ENCODE assay signal across 23 cellular contexts in the genomic region with DNA sequence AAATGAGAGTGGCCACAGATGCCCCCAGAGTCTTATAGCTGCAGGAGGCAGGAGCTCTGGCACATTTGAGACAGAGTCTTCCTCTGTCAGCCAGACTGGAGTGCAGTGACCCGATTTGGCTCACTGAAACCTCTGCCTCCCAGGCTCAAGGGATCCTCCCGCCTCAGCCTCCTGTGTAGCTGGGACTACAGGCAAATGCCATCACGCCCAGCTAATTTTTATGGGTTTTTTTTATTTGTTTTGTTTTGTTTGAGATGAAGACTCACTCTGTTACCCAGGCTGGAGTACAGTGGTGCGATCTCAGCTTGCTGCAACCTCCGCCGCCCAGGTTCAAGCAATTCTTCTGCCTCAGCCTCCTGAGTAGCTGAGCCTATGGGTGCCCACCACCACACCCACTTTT.
"Had no signal": no experiment of that assay in that cellular context is flagged by ENCODE, and none has a peak within 500 bp of the region (broad histone marks: within the 10 kb centered on the region; RNA-seq: fewer than 3 reads in every experiment).

No MANE protein-coding gene starts in this region.

- H3K27me3 Mint-ChIP-seq: activated T-helper 17 cell treated with anti-CD3 and anti-CD28 coated beads, Interleukin-2, amount 50 U/mL, for 72 hours had no signal

- ATAC-seq: activated CD8-positive, alpha-beta memory T cell treated with anti-CD3 and anti-CD28 coated beads, Interleukin-2, amount 10 ng/mL, durations not matched to agents 7 days and 5 days; activated T-helper 17 cell treated with anti-CD3 and anti-CD28 coated beads, Interleukin-2, amount 50 U/mL, for 72 hours; T-cell had no signal

- H3K27ac ChIP-seq: ascending aorta, RWPE1 had no signal

- H3K36me3 Mint-ChIP-seq: activated CD8-positive, alpha-beta memory T cell treated with anti-CD3 and anti-CD28 coated beads, Interleukin-2, amount 10 ng/mL, durations not matched to agents 7 days and 5 days; activated naive CD8-positive, alpha-beta T cell treated with anti-CD3 and anti-CD28 coated beads for 36 hours; T-cell had no signal

- H3K4me3 Mint-ChIP-seq: activated CD4-positive, alpha-beta memory T cell treated with anti-CD3 and anti-CD28 coated beads, Interleukin-2, amount 10 ng/mL, durations not matched to agents 7 days and 5 days; activated CD8-positive, alpha-beta memory T cell treated with anti-CD3 and anti-CD28 coated beads, Interleukin-2, amount 10 ng/mL, durations not matched to agents 7 days and 5 days; activated naive CD8-positive, alpha-beta T cell treated with anti-CD3 and anti-CD28 coated beads for 36 hours; activated T-helper 17 cell treated with anti-CD3 and anti-CD28 coated beads, Interleukin-2, amount 50 U/mL, for 72 hours; T-cell had no signal

- H3K27ac Mint-ChIP-seq: activated CD4-positive, alpha-beta memory T cell treated with anti-CD3 and anti-CD28 coated beads, Interleukin-2, amount 10 ng/mL, durations not matched to agents 7 days and 5 days; activated CD8-positive, alpha-beta memory T cell treated with anti-CD3 and anti-CD28 coated beads, Interleukin-2, amount 10 ng/mL, durations not matched to agents 7 days and 5 days; activated naive CD8-positive, alpha-beta T cell treated with anti-CD3 and anti-CD28 coated beads for 36 hours; activated T-helper 17 cell treated with anti-CD3 and anti-CD28 coated beads, Interleukin-2, amount 50 U/mL, for 72 hours; T-cell had no signal

- H3K9me3 Mint-ChIP-seq: activated CD4-positive, alpha-beta memory T cell treated with anti-CD3 and anti-CD28 coated beads, Interleukin-2, amount 10 ng/mL, durations not matched to agents 7 days and 5 days; activated naive CD8-positive, alpha-beta T cell treated with anti-CD3 and anti-CD28 coated beads for 36 hours; activated T-helper 17 cell treated with anti-CD3 and anti-CD28 coated beads, Interleukin-2, amount 50 U/mL, for 72 hours; T-cell had no signal

- H3K4me3 ChIP-seq: ascending aorta, K562 had no signal

- DNase-seq: activated CD4-positive, alpha-beta memory T cell treated with anti-CD3 and anti-CD28 coated beads, Interleukin-2, amount 10 ng/mL, durations not matched to agents 7 days and 5 days; activated CD4-positive, alpha-beta T cell treated with anti-CD3 and anti-CD28 coated beads for 1 hour; activated CD4-positive, alpha-beta T cell treated with anti-CD3 and anti-CD28 coated beads for 48 hours; activated CD4-positive, CD25-positive, alpha-beta regulatory T cell; activated CD8-positive, alpha-beta memory T cell treated with anti-CD3 and anti-CD28 coated beads for 24 hours; activated CD8-positive, alpha-beta memory T cell treated with anti-CD3 and anti-CD28 coated beads, Interleukin-2, amount 10 ng/mL, durations not matched to agents 7 days and 5 days; activated CD8-positive, alpha-beta memory T cell treated with anti-CD3 and anti-CD28 coated beads, Interleukin-2, amount 50 U/mL, for 48 hours; activated effector memory CD4-positive, alpha-beta T cell treated with anti-CD3 and anti-CD28 coated beads, Interleukin-2, amount 50 U/mL, for 16 hours; activated naive CD4-positive, alpha-beta T cell; activated naive CD4-positive, alpha-beta T cell treated with anti-CD3 and anti-CD28 coated beads, Interleukin-2, amount 50 U/mL, for 16 hours; activated naive CD8-positive, alpha-beta T cell treated with anti-CD3 and anti-CD28 coated beads for 36 hours; activated T-cell treated with anti-CD3 and anti-CD28 coated beads, Interleukin-2, amount 50 U/mL, for 48 hours; NCI-H1694 treated with DMSO at 0.1 percent for 48 hours; NCI-H2029; NCI-H345; SIG-M5; T-cell; T1000 had no signal

- H3K9me3 ChIP-seq: ascending aorta had no signal

- H3K36me3 ChIP-seq: ascending aorta, WERI-Rb-1 had no signal

- H3K27me3 ChIP-seq: ascending aorta had no signal
